Comparison of ENCODE assay signal across 8 cellular contexts in genomic region chr21:36113647-36114428, GRCh38. TPM values are rescaled to one million over a fixed set of nuclear protein-coding genes. Genes with fewer than 3 reads are reported as not detected.
DNase-seq lines count a peak whose midpoint lies in the region; ATAC-seq and TF ChIP-seq lines count a peak whose summit lies in the region.

No MANE protein-coding gene starts in this region.

- H3K27me3 Mint-ChIP-seq in activated naive CD4-positive, alpha-beta T cell treated with anti-CD3 and anti-CD28 coated beads, Interleukin-2, amount 50 U/mL, for 24 hours = no peaks in the 10 kb centered on the region
- H3K27me3 Mint-ChIP-seq in osteocyte (ENCODE audit: unreplicated experiment) (peaks cover 14% of the 10 kb centered on the region), progenitor cell of endocrine pancreas (peaks cover 3% of the 10 kb centered on the region)

- TF ChIP-seq CTCF in osteocyte (IDR thresholded peaks at IDR 0.05) (no peak), progenitor cell of endocrine pancreas (IDR thresholded peaks at IDR 0.05; ENCODE audit: unreplicated experiment) (no peak)

- no peak for ATAC-seq in HG03095 (IDR thresholded peaks at IDR 0.05; ENCODE audit: unreplicated experiment)
- ATAC-seq in GM19395 (IDR thresholded peaks at IDR 0.05; ENCODE audit: unreplicated experiment) = no peak

- DNase-seq in DMS153 (lab: John Stamatoyannopoulos, UW) = peak; percentile 75
- peak; percentile 96 for DNase-seq in NCI-H69 (lab: John Stamatoyannopoulos, UW)
- no peak for DNase-seq in osteocyte (ENCODE audit: extremely low spot score, unreplicated experiment)
- no peak for DNase-seq in NCI-H82 treated with DMSO at 0.1 percent for 48 hours (lab: John Stamatoyannopoulos, UW; ENCODE audit: unreplicated experiment)
- no peak for DNase-seq in progenitor cell of endocrine pancreas (ENCODE audit: low spot score, unreplicated experiment)

- peak overlapping the region; percentile 89 for H3K4me3 Mint-ChIP-seq in activated naive CD4-positive, alpha-beta T cell treated with anti-CD3 and anti-CD28 coated beads, Interleukin-2, amount 50 U/mL, for 24 hours
- H3K4me3 Mint-ChIP-seq in osteocyte (ENCODE audit: unreplicated experiment) = no peak overlapping the region
- H3K4me3 Mint-ChIP-seq in progenitor cell of endocrine pancreas (ENCODE audit: low read depth) = no peak overlapping the region

- H3K4me1 Mint-ChIP-seq in activated naive CD4-positive, alpha-beta T cell treated with anti-CD3 and anti-CD28 coated beads, Interleukin-2, amount 50 U/mL, for 24 hours = peaks cover 35% of the 10 kb centered on the region
- H3K4me1 Mint-ChIP-seq in osteocyte (ENCODE audit: unreplicated experiment) (peaks cover 13% of the 10 kb centered on the region), progenitor cell of endocrine pancreas (ENCODE audit: low read depth) (peaks cover 7% of the 10 kb centered on the region)

- peak overlapping the region; percentile 98 for H3K27ac Mint-ChIP-seq in activated naive CD4-positive, alpha-beta T cell treated with anti-CD3 and anti-CD28 coated beads, Interleukin-2, amount 50 U/mL, for 24 hours
- H3K27ac Mint-ChIP-seq in osteocyte (ENCODE audit: unreplicated experiment) (peak overlapping the region; percentile 58), progenitor cell of endocrine pancreas (no peak overlapping the region)

- H3K36me3 Mint-ChIP-seq in activated naive CD4-positive, alpha-beta T cell treated with anti-CD3 and anti-CD28 coated beads, Interleukin-2, amount 50 U/mL, for 24 hours = no peaks in the 10 kb centered on the region
- H3K36me3 Mint-ChIP-seq in osteocyte (ENCODE audit: unreplicated experiment) = no peaks in the 10 kb centered on the region
- H3K36me3 Mint-ChIP-seq in progenitor cell of endocrine pancreas (ENCODE audit: insufficient read depth) = no peaks in the 10 kb centered on the region

- H3K9me3 Mint-ChIP-seq in activated naive CD4-positive, alpha-beta T cell treated with anti-CD3 and anti-CD28 coated beads, Interleukin-2, amount 50 U/mL, for 24 hours = no peaks in the 10 kb centered on the region
- H3K9me3 Mint-ChIP-seq in osteocyte (ENCODE audit: unreplicated experiment) (no peaks in the 10 kb centered on the region), progenitor cell of endocrine pancreas (ENCODE audit: low read depth) (peaks cover 2% of the 10 kb centered on the region)

RNA-seq across cellular contexts. Expression of gene CBR3, which starts 21.0 kb away (rescaled TPM):
- total RNA-seq in osteocyte (7.5 and 7.9 TPM in 2 replicates), progenitor cell of endocrine pancreas (not detected in 2 replicates)

RNA-seq across cellular contexts. Expression of gene DOP1B, which starts 42.8 kb away (rescaled TPM):
- 14.3 and 16.5 TPM in 2 replicates for total RNA-seq in osteocyte
- 47.7 and 57.4 TPM in 2 replicates for total RNA-seq in progenitor cell of endocrine pancreas

RNA-seq across cellular contexts. Expression of gene CBR1, which starts 44.0 kb away (rescaled TPM):
- total RNA-seq in osteocyte = 17.2 and 18.0 TPM in 2 replicates
- 13.2 and 13.5 TPM in 2 replicates for total RNA-seq in progenitor cell of endocrine pancreas

RNA-seq across cellular contexts. Expression of gene SETD4, which starts 53.5 kb away (rescaled TPM):
- total RNA-seq in osteocyte (16.4 and 16.6 TPM in 2 replicates), progenitor cell of endocrine pancreas (45.8 and 45.9 TPM in 2 replicates)

Comparison
In these comparisons a context has a peak if more than half of its experiments do, and no peak if none do; other contexts are left out.
1. DNase-seq: peak in DMS153 (single experiment) and NCI-H69 (single experiment); none in osteocyte (single experiment), NCI-H82 treated with DMSO at 0.1 percent for 48 hours (single experiment) and progenitor cell of endocrine pancreas (single experiment).